In the genomic region with DNA sequence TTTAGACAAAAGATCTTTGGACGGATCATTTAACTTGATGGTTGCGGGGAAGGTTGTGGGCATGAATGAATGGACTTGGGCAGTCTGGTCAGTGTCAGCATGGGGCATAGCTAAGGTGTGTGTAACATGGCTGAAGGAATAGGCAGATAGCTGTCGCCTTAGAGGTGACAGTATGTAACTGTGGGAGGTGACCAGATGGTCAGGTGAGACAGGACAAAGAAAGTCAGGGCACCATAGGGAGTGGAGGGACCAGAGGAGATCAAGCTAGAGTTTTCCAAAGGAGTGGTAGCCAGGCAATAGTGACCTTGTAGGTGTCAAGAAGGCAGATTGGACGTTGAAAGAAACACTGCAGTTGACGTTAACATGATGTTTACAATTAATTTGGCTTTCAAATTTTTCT, we compare ENCODE assay signal across 31 cellular contexts. TPM values are rescaled to one million over a fixed set of nuclear protein-coding genes. Genes with fewer than 3 reads are reported as not detected.
"Had no signal": no experiment of that assay in that cellular context is flagged by ENCODE, and none has a peak within 500 bp of the region (broad histone marks: within the 10 kb centered on the region; RNA-seq: fewer than 3 reads in every experiment).

No MANE protein-coding gene starts in this region.

- H3K4me3 Mint-ChIP-seq: activated B cell treated with CpG ODN at 0.5 μM for 24 hours; effector memory CD8-positive, alpha-beta T cell; mesothelial cell of epicardium; naive thymus-derived CD8-positive, alpha-beta T cell; neural crest cell; stimulated activated naive B cell treated with anti-CD40 and anti-IgM and Interleukin-4, amounts not matched to agents 10 μg/mL and 1 μg/mL and 100 μg/mL, for 72 hours; T-cell; T-helper 2 cell treated with Interferon-gamma antibody and Interleukin-4, amounts not matched to agents 5 μg/mL and 100 μg/mL, for 36 hours had no signal

- H3K4me3 ChIP-seq: breast epithelium, gastrocnemius medialis, hepatocyte, pancreas, right atrium auricular region, stomach, thyroid gland, upper lobe of right lung had no signal

- DNase-seq: activated B cell treated with CpG ODN at 0.5 μM for 24 hours; activated CD4-positive, alpha-beta T cell treated with anti-CD3 and anti-CD28 coated beads for 4 hours; activated CD4-positive, alpha-beta T cell treated with anti-CD3 and anti-CD28 coated beads, Interleukin-2, amount 50 U/mL, for 4 hours; activated CD8-positive, alpha-beta memory T cell treated with anti-CD3 and anti-CD28 coated beads for 24 hours; activated gamma-delta T cell treated with Interleukin-2 at 50 U/mL for 16 hours; activated naive CD4-positive, alpha-beta T cell treated with anti-CD3 and anti-CD28 coated beads, Interleukin-2, amount 50 U/mL, for 16 hours; activated T-cell treated with anti-CD3 and anti-CD28 coated beads, Interleukin-2, amount 50 U/mL, for 1 hour; cerebellar nuclear complex; cortex of kidney; effector memory CD8-positive, alpha-beta T cell; erythroblast; gastrocnemius medialis; glutamatergic neuron; islet precursor cell; left ventricle myocardium superior; naive thymus-derived CD8-positive, alpha-beta T cell; nucleus accumbens; pancreas; stimulated activated CD4-positive, alpha-beta T cell treated with anti-CD3 and anti-CD28 coated beads, Interleukin-15, amount 100 ng/mL, for 24 hours; stimulated activated CD4-positive, alpha-beta T cell treated with anti-CD3 and anti-CD28 coated beads, Interleukin-2, amount 100 ng/mL, for 24 hours; stimulated activated naive B cell treated with anti-CD40 and anti-IgM and Interleukin-4, amounts not matched to agents 10 μg/mL and 1 μg/mL and 100 μg/mL, for 72 hours; stomach; T-cell; thyroid gland; upper lobe of right lung had no signal

- H3K27ac Mint-ChIP-seq: activated B cell treated with CpG ODN at 0.5 μM for 24 hours; mesothelial cell of epicardium; stimulated activated naive B cell treated with anti-CD40 and anti-IgM and Interleukin-4, amounts not matched to agents 10 μg/mL and 1 μg/mL and 100 μg/mL, for 72 hours; T-helper 2 cell treated with Interferon-gamma antibody and Interleukin-4, amounts not matched to agents 5 μg/mL and 100 μg/mL, for 36 hours had no signal

- H3K4me1 Mint-ChIP-seq: activated B cell treated with CpG ODN at 0.5 μM for 24 hours, mesothelial cell of epicardium had no signal

- H3K9me3 Mint-ChIP-seq: activated B cell treated with CpG ODN at 0.5 μM for 24 hours; effector memory CD8-positive, alpha-beta T cell; mesothelial cell of epicardium; naive thymus-derived CD8-positive, alpha-beta T cell; neural crest cell; stimulated activated naive B cell treated with anti-CD40 and anti-IgM and Interleukin-4, amounts not matched to agents 10 μg/mL and 1 μg/mL and 100 μg/mL, for 72 hours; T-cell; T-helper 2 cell treated with Interferon-gamma antibody and Interleukin-4, amounts not matched to agents 5 μg/mL and 100 μg/mL, for 36 hours had no signal

- ATAC-seq: effector memory CD8-positive, alpha-beta T cell; gastrocnemius medialis; left ventricle myocardium superior; naive thymus-derived CD8-positive, alpha-beta T cell; stimulated activated naive B cell treated with anti-CD40 and anti-IgM and Interleukin-4, amounts not matched to agents 10 μg/mL and 1 μg/mL and 100 μg/mL, for 72 hours; T-cell; upper lobe of right lung had no signal

- H3K9me3 ChIP-seq: breast epithelium, gastrocnemius medialis, pancreas, right atrium auricular region, stomach, thyroid gland, upper lobe of right lung had no signal

- H3K27ac ChIP-seq: breast epithelium, hepatocyte, pancreas, right atrium auricular region, stomach, thyroid gland, upper lobe of right lung had no signal

- H3K27me3 ChIP-seq: breast epithelium, gastrocnemius medialis, hepatocyte, pancreas, right atrium auricular region, stomach, thyroid gland, upper lobe of right lung had no signal

- H3K4me1 ChIP-seq: breast epithelium, pancreas, stomach, thyroid gland, upper lobe of right lung had no signal

- H3K27me3 Mint-ChIP-seq: activated B cell treated with CpG ODN at 0.5 μM for 24 hours; effector memory CD8-positive, alpha-beta T cell; naive thymus-derived CD8-positive, alpha-beta T cell; stimulated activated naive B cell treated with anti-CD40 and anti-IgM and Interleukin-4, amounts not matched to agents 10 μg/mL and 1 μg/mL and 100 μg/mL, for 72 hours; T-cell had no signal

RNA-seq across cellular contexts. Expression of a gene that starts 45.1 kb away (rescaled TPM):
- polyA plus RNA-seq: hepatocyte had no signal
